Comparison of ENCODE assay signal across 1 cellular context in genomic region chr5:143554918-143555477, GRCh38.
TF ChIP-seq lines count a peak whose summit lies in the region.

No MANE protein-coding gene starts in this region.

TF ChIP-seq in HepG2, 621 proteins besides CTCF, POLR2A, EP300 and RAD21 (continued from another document and continues in another):
- TF ChIP-seq ZNF609 (CRISPR knock-in tag; IDR thresholded peaks at IDR 0.05; ENCODE audit: borderline replicate concordance): peak; percentile 88
- TF ChIP-seq ZBTB26 (CRISPR knock-in tag; IDR thresholded peaks at IDR 0.05; ENCODE audit: borderline replicate concordance): 0 out of 2 replicates have a peak, but pooled peaks have one; percentile 51
- no peak for TF ChIP-seq ZNF17 (CRISPR knock-in tag; IDR thresholded peaks at IDR 0.05)
- peak; percentile 80 for TF ChIP-seq ASH2L (IDR thresholded peaks at IDR 0.05; ENCODE audit: insufficient read length, low read depth, low read length)
- peak; percentile 76; the same call in 1 of the 2 replicates for TF ChIP-seq ZNF205 (CRISPR knock-in tag; IDR thresholded peaks at IDR 0.05)
- TF ChIP-seq STAG1 (CRISPR knock-in tag; IDR thresholded peaks at IDR 0.05): peak; percentile 35
- no peak for TF ChIP-seq LCORL (IDR thresholded peaks at IDR 0.05)
- peak; percentile 55; the same call in 1 of the 2 replicates for TF ChIP-seq LCORL (CRISPR knock-in tag; IDR thresholded peaks at IDR 0.05)
- no peak for TF ChIP-seq SRSF4 (IDR thresholded peaks at IDR 0.05; ENCODE audit: low read depth, low read length, poor library complexity, severe bottlenecking)
- no peak for TF ChIP-seq ZNF230 (CRISPR knock-in tag; IDR thresholded peaks at IDR 0.05)
- no peak for TF ChIP-seq NPAS2 (CRISPR knock-in tag; IDR thresholded peaks at IDR 0.05; ENCODE audit: borderline replicate concordance)
- TF ChIP-seq GTF2F1 (IDR thresholded peaks at IDR 0.05; ENCODE audit: low read length): no peak
- TF ChIP-seq ZNF572 (CRISPR knock-in tag; IDR thresholded peaks at IDR 0.05): no peak
- 0 out of 2 replicates have a peak, but pooled peaks have one; percentile 51 for TF ChIP-seq ZNF761 (CRISPR knock-in tag; conservative IDR thresholded peaks at IDR 0.05)
- peak; percentile 97 for TF ChIP-seq ISL2 (CRISPR knock-in tag; IDR thresholded peaks at IDR 0.05)
- TF ChIP-seq ZSCAN21 (CRISPR knock-in tag; IDR thresholded peaks at IDR 0.05; ENCODE audit: borderline replicate concordance): 0 out of 2 replicates have a peak, but pooled peaks have one; percentile 34
- TF ChIP-seq MYNN (CRISPR knock-in tag; IDR thresholded peaks at IDR 0.05; ENCODE audit: low read depth): no peak
- TF ChIP-seq FOSL2 (CRISPR knock-in tag; IDR thresholded peaks at IDR 0.05): peak; percentile 92
- peak; percentile 46; the same call in 1 of the 2 replicates for TF ChIP-seq ZNF556 (CRISPR knock-in tag; IDR thresholded peaks at IDR 0.05; ENCODE audit: borderline replicate concordance)
- TF ChIP-seq ERF (CRISPR knock-in tag; IDR thresholded peaks at IDR 0.05): peak; percentile 59; the same call in 1 of the 2 replicates
- peak; percentile 73 for TF ChIP-seq YEATS4 (CRISPR knock-in tag; IDR thresholded peaks at IDR 0.05; ENCODE audit: borderline replicate concordance)
- TF ChIP-seq SIX4 (CRISPR knock-in tag; IDR thresholded peaks at IDR 0.05): peak; percentile 87
- TF ChIP-seq MTF2 (CRISPR knock-in tag; IDR thresholded peaks at IDR 0.05; ENCODE audit: borderline replicate concordance): no peak
- TF ChIP-seq SMARCC2 (IDR thresholded peaks at IDR 0.05): peak; percentile 6; the same call in 1 of the 2 replicates
- TF ChIP-seq, protein P1, sequence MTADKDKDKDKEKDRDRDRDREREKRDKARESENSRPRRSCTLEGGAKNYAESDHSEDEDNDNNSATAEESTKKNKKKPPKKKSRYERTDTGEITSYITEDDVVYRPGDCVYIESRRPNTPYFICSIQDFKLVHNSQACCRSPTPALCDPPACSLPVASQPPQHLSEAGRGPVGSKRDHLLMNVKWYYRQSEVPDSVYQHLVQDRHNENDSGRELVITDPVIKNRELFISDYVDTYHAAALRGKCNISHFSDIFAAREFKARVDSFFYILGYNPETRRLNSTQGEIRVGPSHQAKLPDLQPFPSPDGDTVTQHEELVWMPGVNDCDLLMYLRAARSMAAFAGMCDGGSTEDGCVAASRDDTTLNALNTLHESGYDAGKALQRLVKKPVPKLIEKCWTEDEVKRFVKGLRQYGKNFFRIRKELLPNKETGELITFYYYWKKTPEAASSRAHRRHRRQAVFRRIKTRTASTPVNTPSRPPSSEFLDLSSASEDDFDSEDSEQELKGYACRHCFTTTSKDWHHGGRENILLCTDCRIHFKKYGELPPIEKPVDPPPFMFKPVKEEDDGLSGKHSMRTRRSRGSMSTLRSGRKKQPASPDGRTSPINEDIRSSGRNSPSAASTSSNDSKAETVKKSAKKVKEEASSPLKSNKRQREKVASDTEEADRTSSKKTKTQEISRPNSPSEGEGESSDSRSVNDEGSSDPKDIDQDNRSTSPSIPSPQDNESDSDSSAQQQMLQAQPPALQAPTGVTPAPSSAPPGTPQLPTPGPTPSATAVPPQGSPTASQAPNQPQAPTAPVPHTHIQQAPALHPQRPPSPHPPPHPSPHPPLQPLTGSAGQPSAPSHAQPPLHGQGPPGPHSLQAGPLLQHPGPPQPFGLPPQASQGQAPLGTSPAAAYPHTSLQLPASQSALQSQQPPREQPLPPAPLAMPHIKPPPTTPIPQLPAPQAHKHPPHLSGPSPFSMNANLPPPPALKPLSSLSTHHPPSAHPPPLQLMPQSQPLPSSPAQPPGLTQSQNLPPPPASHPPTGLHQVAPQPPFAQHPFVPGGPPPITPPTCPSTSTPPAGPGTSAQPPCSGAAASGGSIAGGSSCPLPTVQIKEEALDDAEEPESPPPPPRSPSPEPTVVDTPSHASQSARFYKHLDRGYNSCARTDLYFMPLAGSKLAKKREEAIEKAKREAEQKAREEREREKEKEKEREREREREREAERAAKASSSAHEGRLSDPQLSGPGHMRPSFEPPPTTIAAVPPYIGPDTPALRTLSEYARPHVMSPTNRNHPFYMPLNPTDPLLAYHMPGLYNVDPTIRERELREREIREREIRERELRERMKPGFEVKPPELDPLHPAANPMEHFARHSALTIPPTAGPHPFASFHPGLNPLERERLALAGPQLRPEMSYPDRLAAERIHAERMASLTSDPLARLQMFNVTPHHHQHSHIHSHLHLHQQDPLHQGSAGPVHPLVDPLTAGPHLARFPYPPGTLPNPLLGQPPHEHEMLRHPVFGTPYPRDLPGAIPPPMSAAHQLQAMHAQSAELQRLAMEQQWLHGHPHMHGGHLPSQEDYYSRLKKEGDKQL (CRISPR knock-in tag; IDR thresholded peaks at IDR 0.05; ENCODE audit: low read depth): peak; percentile 89
- 0 out of 2 replicates have a peak, but pooled peaks have one; percentile 60 for TF ChIP-seq STAT5B (CRISPR knock-in tag; IDR thresholded peaks at IDR 0.05)
- no peak for TF ChIP-seq SUZ12 (IDR thresholded peaks at IDR 0.05; ENCODE audit: low read depth, low read length)
- peak; percentile 82 for TF ChIP-seq MED8 (CRISPR knock-in tag; IDR thresholded peaks at IDR 0.05; ENCODE audit: insufficient replicate concordance)
- peak; percentile 38; the same call in 1 of the 2 replicates for TF ChIP-seq CBFB (CRISPR knock-in tag; IDR thresholded peaks at IDR 0.05)
- TF ChIP-seq ZNF124 (CRISPR knock-in tag; IDR thresholded peaks at IDR 0.05): peak; percentile 85; the same call in 1 of the 2 replicates
- TF ChIP-seq, protein P2, sequence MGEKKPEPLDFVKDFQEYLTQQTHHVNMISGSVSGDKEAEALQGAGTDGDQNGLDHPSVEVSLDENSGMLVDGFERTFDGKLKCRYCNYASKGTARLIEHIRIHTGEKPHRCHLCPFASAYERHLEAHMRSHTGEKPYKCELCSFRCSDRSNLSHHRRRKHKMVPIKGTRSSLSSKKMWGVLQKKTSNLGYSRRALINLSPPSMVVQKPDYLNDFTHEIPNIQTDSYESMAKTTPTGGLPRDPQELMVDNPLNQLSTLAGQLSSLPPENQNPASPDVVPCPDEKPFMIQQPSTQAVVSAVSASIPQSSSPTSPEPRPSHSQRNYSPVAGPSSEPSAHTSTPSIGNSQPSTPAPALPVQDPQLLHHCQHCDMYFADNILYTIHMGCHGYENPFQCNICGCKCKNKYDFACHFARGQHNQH (CRISPR knock-in tag; IDR thresholded peaks at IDR 0.05): peak; percentile 87
- peak; percentile 100 for TF ChIP-seq GATAD2A (CRISPR knock-in tag; IDR thresholded peaks at IDR 0.05)
- no peak for TF ChIP-seq MAFK (conservative IDR thresholded peaks at IDR 0.05 in 1 of 2, IDR thresholded peaks at IDR 0.05 in 1 of 2; ENCODE audit: low read length in 2 of 2)
- TF ChIP-seq KLF15 (CRISPR knock-in tag; IDR thresholded peaks at IDR 0.05; ENCODE audit: borderline replicate concordance): no peak
- no peak for TF ChIP-seq RORA (CRISPR knock-in tag; IDR thresholded peaks at IDR 0.05)
- TF ChIP-seq ZNF292 (CRISPR knock-in tag; IDR thresholded peaks at IDR 0.05; ENCODE audit: borderline replicate concordance, low read depth): peak; percentile 67; the same call in 1 of the 2 replicates
- 0 out of 2 replicates have a peak, but pooled peaks have one; percentile 11 for TF ChIP-seq SP5 (CRISPR knock-in tag; IDR thresholded peaks at IDR 0.05; ENCODE audit: borderline replicate concordance, low read depth)
- TF ChIP-seq NBN (conservative IDR thresholded peaks at IDR 0.05): no peak
- peak; percentile 78 for TF ChIP-seq SAP130 (CRISPR knock-in tag; IDR thresholded peaks at IDR 0.05; ENCODE audit: low read depth)
- TF ChIP-seq, protein P3, sequence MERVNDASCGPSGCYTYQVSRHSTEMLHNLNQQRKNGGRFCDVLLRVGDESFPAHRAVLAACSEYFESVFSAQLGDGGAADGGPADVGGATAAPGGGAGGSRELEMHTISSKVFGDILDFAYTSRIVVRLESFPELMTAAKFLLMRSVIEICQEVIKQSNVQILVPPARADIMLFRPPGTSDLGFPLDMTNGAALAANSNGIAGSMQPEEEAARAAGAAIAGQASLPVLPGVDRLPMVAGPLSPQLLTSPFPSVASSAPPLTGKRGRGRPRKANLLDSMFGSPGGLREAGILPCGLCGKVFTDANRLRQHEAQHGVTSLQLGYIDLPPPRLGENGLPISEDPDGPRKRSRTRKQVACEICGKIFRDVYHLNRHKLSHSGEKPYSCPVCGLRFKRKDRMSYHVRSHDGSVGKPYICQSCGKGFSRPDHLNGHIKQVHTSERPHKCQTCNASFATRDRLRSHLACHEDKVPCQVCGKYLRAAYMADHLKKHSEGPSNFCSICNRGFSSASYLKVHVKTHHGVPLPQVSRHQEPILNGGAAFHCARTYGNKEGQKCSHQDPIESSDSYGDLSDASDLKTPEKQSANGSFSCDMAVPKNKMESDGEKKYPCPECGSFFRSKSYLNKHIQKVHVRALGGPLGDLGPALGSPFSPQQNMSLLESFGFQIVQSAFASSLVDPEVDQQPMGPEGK (CRISPR knock-in tag; IDR thresholded peaks at IDR 0.05): peak; percentile 62; the same call in 1 of the 2 replicates
- TF ChIP-seq ZNF557 (CRISPR knock-in tag; IDR thresholded peaks at IDR 0.05): no peak
- peak; percentile 97 for TF ChIP-seq ARID3A (IDR thresholded peaks at IDR 0.05; ENCODE audit: low read depth, low read length)
- peak in 1 of 2 experiments; percentile 21; a peak in 1 of 4 replicates for TF ChIP-seq HMGXB4 (CRISPR knock-in tag; IDR thresholded peaks at IDR 0.05; ENCODE audit: borderline replicate concordance in 1 of 2, low read depth in 1 of 2)
